ENCODE assay signal across 8 cellular contexts in the genomic region with DNA sequence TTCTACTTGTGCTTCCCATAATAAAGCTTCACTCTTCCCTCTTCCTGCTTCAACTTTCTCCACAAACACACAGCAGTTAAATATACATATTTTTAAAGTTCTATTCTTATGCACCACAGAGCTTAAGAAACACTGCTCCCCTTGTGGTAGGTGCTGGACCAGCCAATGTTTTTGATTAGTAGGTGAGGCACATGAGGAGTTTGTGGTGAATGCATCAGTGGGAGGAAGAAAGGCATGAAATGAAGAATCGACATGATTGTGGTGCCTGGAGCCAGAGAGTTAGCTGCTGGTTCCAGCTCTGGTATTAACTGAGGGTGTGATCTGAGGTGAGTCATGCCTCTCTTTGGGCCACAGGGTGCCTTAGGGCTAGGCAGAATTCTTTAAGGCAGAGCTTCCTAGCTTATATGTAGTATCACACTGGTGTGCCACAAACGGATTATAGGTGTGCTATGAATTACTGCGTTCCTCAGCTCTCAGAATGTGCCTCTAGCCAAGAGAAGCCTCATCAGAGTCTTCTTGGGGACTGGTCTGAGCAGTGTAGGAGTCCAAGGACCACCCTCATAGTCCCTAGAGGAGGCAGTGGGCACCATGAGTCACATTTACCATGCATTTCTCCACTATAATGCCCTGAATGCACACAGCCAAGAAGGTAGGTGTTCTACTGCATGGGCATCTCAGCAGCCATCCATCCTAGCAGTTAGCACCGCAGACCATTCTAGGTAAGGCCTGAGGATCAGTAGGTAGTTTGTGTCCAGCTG.
DNase-seq lines count a peak whose midpoint lies in the region; ATAC-seq lines count a peak whose summit lies in the region.

No MANE protein-coding gene starts in this region.

- peak; percentile 20 for DNase-seq in activated CD4-positive, CD25-positive, alpha-beta regulatory T cell treated with anti-CD3 and anti-CD28 coated beads, Interleukin-2, amount 50 U/mL, for 16 hours (ENCODE audit: low read depth, low spot score)
- DNase-seq in activated CD4-positive, CD25-positive, alpha-beta regulatory T cell (lab: John Stamatoyannopoulos, UW): no peak
- DNase-seq in NAMALWA (ENCODE audit: low spot score) (peak; percentile 58), left lobe of liver (ENCODE audit: low spot score) (no peak), cerebellar nuclear complex (lab: John Stamatoyannopoulos, UW) (no peak), NCI-H526 (lab: John Stamatoyannopoulos, UW) (no peak)
- DNase-seq in activated T-cell treated with anti-CD3 and anti-CD28 coated beads, Interleukin-2, amount 50 U/mL, for 4 hours: peak; percentile 33

- H3K4me1 Mint-ChIP-seq in activated T-cell treated with anti-CD3 and anti-CD28 coated beads, Interleukin-2, amount 50 U/mL, for 4 hours (ENCODE audit: low read depth): peaks cover 37% of the 10 kb centered on the region

- H3K27me3 Mint-ChIP-seq in activated T-cell treated with anti-CD3 and anti-CD28 coated beads, Interleukin-2, amount 50 U/mL, for 4 hours (ENCODE audit: low read depth): no peaks in the 10 kb centered on the region

- peaks cover 5% of the 10 kb centered on the region for H3K9me3 Mint-ChIP-seq in activated T-cell treated with anti-CD3 and anti-CD28 coated beads, Interleukin-2, amount 50 U/mL, for 4 hours

- H3K36me3 Mint-ChIP-seq in activated T-cell treated with anti-CD3 and anti-CD28 coated beads, Interleukin-2, amount 50 U/mL, for 4 hours (ENCODE audit: insufficient read depth): no peaks in the 10 kb centered on the region

- H3K4me3 Mint-ChIP-seq in activated T-cell treated with anti-CD3 and anti-CD28 coated beads, Interleukin-2, amount 50 U/mL, for 4 hours: no peak overlapping the region

- peak; percentile 74 for ATAC-seq in HG02588 (IDR thresholded peaks at IDR 0.05; ENCODE audit: unreplicated experiment)
- ATAC-seq in activated T-cell treated with anti-CD3 and anti-CD28 coated beads, Interleukin-2, amount 50 U/mL, for 4 hours: peak; percentile 98
- ATAC-seq in left lobe of liver: peak; percentile 81

Comparison
In these comparisons a context has a peak if more than half of its experiments do, and no peak if none do; other contexts are left out.
1. DNase-seq: peak in activated CD4-positive, CD25-positive, alpha-beta regulatory T cell treated with anti-CD3 and anti-CD28 coated beads, Interleukin-2, amount 50 U/mL, for 16 hours (single experiment), NAMALWA (single experiment) and activated T-cell treated with anti-CD3 and anti-CD28 coated beads, Interleukin-2, amount 50 U/mL, for 4 hours (single experiment); none in activated CD4-positive, CD25-positive, alpha-beta regulatory T cell (0 of 4), left lobe of liver (single experiment), cerebellar nuclear complex (0 of 2) and NCI-H526 (0 of 2).
2. Peak in every context shown above with its lines, with median percentiles within 50 percentile points of each other: ATAC-seq.